Comparison of ENCODE assay signal across 8 cellular contexts in genomic region chr2:98508690-98509054, GRCh38.
A peak's percentile ranks its signal among the peaks of the same experiment; 100 is the strongest.
DNase-seq lines count a peak whose midpoint lies in the region; ATAC-seq lines count a peak whose summit lies in the region.

No MANE protein-coding gene starts in this region.

- WGBS in mesenchymal stem cell: 83% methylated on average over 9 of the region's 9 CpGs

- no peak overlapping the region for H3K4me3 ChIP-seq in mesenchymal stem cell (ENCODE audit: insufficient read depth in 1 of 2, low read depth in 1 of 2, low read length in 2 of 2)

- no peak overlapping the region for H2BK12ac ChIP-seq in mesenchymal stem cell (ENCODE audit: low read length in 2 of 2)

- H3K9me3 Mint-ChIP-seq in activated naive CD8-positive, alpha-beta T cell treated with anti-CD3 and anti-CD28 coated beads for 36 hours: no peaks in the 10 kb centered on the region

- no peak overlapping the region for H3K14ac ChIP-seq in mesenchymal stem cell (ENCODE audit: low read length in 2 of 2)

- no peak overlapping the region for H2AFZ ChIP-seq in mesenchymal stem cell (ENCODE audit: low read depth, low read length)

- H3K18ac ChIP-seq in mesenchymal stem cell (ENCODE audit: low read depth in 1 of 2, low read length in 2 of 2): no peak overlapping the region

- H2BK15ac ChIP-seq in mesenchymal stem cell (ENCODE audit: low read depth, poor library complexity, severe bottlenecking): no peak overlapping the region

- peak overlapping the region; percentile 43 for H3K4me3 Mint-ChIP-seq in activated naive CD8-positive, alpha-beta T cell treated with anti-CD3 and anti-CD28 coated beads for 36 hours

- no peaks in the 10 kb centered on the region for H3K9me3 ChIP-seq in mesenchymal stem cell (ENCODE audit: control insufficient read depth, low read length)

- no peak overlapping the region for H2BK5ac ChIP-seq in mesenchymal stem cell (ENCODE audit: low read depth, low read length, poor library complexity, severe bottlenecking)

- no peak overlapping the region for H3K9ac ChIP-seq in mesenchymal stem cell (ENCODE audit: low read length)

- peaks cover 85% of the 10 kb centered on the region for H3K4me1 Mint-ChIP-seq in activated naive CD8-positive, alpha-beta T cell treated with anti-CD3 and anti-CD28 coated beads for 36 hours

- H3K27me3 Mint-ChIP-seq in activated naive CD8-positive, alpha-beta T cell treated with anti-CD3 and anti-CD28 coated beads for 36 hours: no peaks in the 10 kb centered on the region

- H4K8ac ChIP-seq in mesenchymal stem cell (ENCODE audit: low read length): no peak overlapping the region

- peaks cover 4% of the 10 kb centered on the region for H3K4me1 ChIP-seq in mesenchymal stem cell (ENCODE audit: control insufficient read depth, insufficient read depth, low read depth, low read length)

- DNase-seq in SKM-1 (lab: John Stamatoyannopoulos, UW; ENCODE audit: unreplicated experiment) (peak; percentile 77), mesenchymal stem cell (peak; percentile 62), NCI-H226 (no peak)
- DNase-seq in activated naive CD8-positive, alpha-beta T cell treated with anti-CD3 and anti-CD28 coated beads for 36 hours: peak; percentile 59
- DNase-seq in stimulated activated naive CD8-positive, alpha-beta T cell treated with anti-CD3 and anti-CD28 coated beads, Interleukin-15, Interleukin-2, amounts not matched to agents 100 U/mL and 50 U/mL, for 24 hours: peak; percentile 81

- no peak overlapping the region for H2BK120ac ChIP-seq in mesenchymal stem cell (ENCODE audit: low read depth, low read length)

- peak overlapping the region in 1 of 2 experiments; percentile 2 for H3K23ac ChIP-seq in mesenchymal stem cell (ENCODE audit: low read length in 2 of 2)

- H3K36me3 ChIP-seq in mesenchymal stem cell (ENCODE audit: control insufficient read depth in 1 of 2, insufficient read depth in 2 of 2, low read depth in 1 of 2, low read length in 2 of 2): peaks cover 0 to 7% of the 10 kb centered on the region in 2 experiments

- H2AK5ac ChIP-seq in mesenchymal stem cell (ENCODE audit: low read length, severe bottlenecking): no peak overlapping the region

- no peak overlapping the region for H4K91ac ChIP-seq in mesenchymal stem cell (ENCODE audit: low read length)

- no peak overlapping the region for H3K27ac ChIP-seq in mesenchymal stem cell (ENCODE audit: low read length, poor library complexity, severe bottlenecking)

- no peak overlapping the region for H3K4ac ChIP-seq in mesenchymal stem cell (ENCODE audit: low read depth in 1 of 2, low read length in 2 of 2)

- H3K27me3 ChIP-seq in mesenchymal stem cell (ENCODE audit: control insufficient read depth in 1 of 2, insufficient read depth in 1 of 2, low read length in 2 of 2): no peaks in the 10 kb centered on the region

- peaks cover 40% of the 10 kb centered on the region for H3K79me1 ChIP-seq in mesenchymal stem cell (replicated peaks; ENCODE audit: low read length, poor library complexity, severe bottlenecking)

- H3K36me3 Mint-ChIP-seq in activated naive CD8-positive, alpha-beta T cell treated with anti-CD3 and anti-CD28 coated beads for 36 hours: peaks cover 18% of the 10 kb centered on the region

- peak; percentile 89 for ATAC-seq in stimulated activated naive CD8-positive, alpha-beta T cell treated with anti-CD3 and anti-CD28 coated beads, Interleukin-15, Interleukin-2, amounts not matched to agents 100 U/mL and 50 U/mL, for 24 hours
- ATAC-seq in GM21390 (IDR thresholded peaks at IDR 0.05; ENCODE audit: unreplicated experiment) (no peak), HG02981 (IDR thresholded peaks at IDR 0.05; ENCODE audit: unreplicated experiment) (no peak), HG03196 (IDR thresholded peaks at IDR 0.05; ENCODE audit: unreplicated experiment) (no peak)

- H3K27ac Mint-ChIP-seq in activated naive CD8-positive, alpha-beta T cell treated with anti-CD3 and anti-CD28 coated beads for 36 hours: peak overlapping the region; percentile 88

- H3K4me2 ChIP-seq in mesenchymal stem cell (ENCODE audit: low read length, poor library complexity, severe bottlenecking): no peak overlapping the region
